1 cellular context compared by ENCODE assay signal in the genomic region with DNA sequence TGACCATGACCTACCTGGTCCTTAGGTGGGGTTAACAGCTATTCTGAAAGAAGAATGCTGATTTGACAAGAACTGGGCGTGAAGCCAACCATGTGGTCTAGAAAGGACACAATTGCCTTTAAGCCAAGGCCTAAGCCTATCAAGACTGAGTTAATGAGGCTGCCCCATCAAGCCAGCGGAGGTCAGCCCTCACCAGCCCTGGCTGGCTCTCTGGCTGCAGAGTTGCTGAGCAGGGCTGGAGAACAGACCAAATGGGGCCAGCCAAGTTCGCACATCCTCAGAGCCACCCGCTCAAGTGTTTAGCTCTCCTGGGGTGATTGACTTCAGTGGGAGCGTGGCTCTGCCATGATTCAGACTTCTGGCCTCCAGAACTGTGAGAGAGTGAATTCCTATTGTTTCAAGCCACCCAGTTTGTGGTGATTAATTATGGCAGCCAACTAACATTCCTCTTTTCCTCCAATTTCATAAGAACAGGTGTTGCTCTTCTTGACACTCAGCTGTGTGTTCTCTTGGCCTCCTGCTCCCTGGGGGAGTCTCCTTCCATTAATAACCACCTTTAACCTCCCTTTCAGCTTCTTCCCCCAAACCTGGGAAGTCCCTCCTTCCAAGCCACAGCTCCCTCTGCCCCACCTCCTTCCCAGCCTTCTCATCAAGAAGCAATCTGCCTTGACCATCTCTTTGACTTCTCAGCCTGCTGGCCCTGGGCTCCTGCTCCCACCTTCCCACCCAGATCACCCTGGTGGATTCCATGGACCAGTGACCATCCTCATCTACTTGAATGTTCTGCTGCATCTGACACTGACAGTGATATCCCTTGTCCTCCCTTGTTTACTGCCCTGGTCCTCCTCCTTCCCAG.
TF ChIP-seq lines count a peak whose summit lies in the region.

No MANE protein-coding gene starts in this region.

TF ChIP-seq in HepG2, 621 proteins besides CTCF, POLR2A, EP300 and RAD21:
- TF ChIP-seq ZNF282 (IDR thresholded peaks at IDR 0.05; ENCODE audit: partially characterized antibody) (no peak), MAFK (conservative IDR thresholded peaks at IDR 0.05 in 1 of 2, IDR thresholded peaks at IDR 0.05 in 1 of 2; ENCODE audit: low read length in 2 of 2) (peak; percentile 72 to 73), CHD2 (IDR thresholded peaks at IDR 0.05; ENCODE audit: low read depth, low read length) (no peak)
- TF ChIP-seq, protein P1, sequence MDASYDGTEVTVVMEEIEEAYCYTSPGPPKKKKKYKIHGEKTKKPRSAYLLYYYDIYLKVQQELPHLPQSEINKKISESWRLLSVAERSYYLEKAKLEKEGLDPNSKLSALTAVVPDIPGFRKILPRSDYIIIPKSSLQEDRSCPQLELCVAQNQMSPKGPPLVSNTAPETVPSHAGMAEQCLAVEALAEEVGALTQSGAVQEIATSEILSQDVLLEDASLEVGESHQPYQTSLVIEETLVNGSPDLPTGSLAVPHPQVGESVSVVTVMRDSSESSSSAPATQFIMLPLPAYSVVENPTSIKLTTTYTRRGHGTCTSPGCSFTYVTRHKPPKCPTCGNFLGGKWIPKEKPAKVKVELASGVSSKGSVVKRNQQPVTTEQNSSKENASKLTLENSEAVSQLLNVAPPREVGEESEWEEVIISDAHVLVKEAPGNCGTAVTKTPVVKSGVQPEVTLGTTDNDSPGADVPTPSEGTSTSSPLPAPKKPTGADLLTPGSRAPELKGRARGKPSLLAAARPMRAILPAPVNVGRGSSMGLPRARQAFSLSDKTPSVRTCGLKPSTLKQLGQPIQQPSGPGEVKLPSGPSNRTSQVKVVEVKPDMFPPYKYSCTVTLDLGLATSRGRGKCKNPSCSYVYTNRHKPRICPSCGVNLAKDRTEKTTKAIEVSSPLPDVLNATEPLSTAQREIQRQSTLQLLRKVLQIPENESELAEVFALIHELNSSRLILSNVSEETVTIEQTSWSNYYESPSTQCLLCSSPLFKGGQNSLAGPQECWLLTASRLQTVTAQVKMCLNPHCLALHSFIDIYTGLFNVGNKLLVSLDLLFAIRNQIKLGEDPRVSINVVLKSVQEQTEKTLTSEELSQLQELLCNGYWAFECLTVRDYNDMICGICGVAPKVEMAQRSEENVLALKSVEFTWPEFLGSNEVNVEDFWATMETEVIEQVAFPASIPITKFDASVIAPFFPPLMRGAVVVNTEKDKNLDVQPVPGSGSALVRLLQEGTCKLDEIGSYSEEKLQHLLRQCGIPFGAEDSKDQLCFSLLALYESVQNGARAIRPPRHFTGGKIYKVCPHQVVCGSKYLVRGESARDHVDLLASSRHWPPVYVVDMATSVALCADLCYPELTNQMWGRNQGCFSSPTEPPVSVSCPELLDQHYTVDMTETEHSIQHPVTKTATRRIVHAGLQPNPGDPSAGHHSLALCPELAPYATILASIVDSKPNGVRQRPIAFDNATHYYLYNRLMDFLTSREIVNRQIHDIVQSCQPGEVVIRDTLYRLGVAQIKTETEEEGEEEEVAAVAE (CRISPR knock-in tag; IDR thresholded peaks at IDR 0.05; ENCODE audit: borderline replicate concordance), result no peak
- TF ChIP-seq, protein P2, sequence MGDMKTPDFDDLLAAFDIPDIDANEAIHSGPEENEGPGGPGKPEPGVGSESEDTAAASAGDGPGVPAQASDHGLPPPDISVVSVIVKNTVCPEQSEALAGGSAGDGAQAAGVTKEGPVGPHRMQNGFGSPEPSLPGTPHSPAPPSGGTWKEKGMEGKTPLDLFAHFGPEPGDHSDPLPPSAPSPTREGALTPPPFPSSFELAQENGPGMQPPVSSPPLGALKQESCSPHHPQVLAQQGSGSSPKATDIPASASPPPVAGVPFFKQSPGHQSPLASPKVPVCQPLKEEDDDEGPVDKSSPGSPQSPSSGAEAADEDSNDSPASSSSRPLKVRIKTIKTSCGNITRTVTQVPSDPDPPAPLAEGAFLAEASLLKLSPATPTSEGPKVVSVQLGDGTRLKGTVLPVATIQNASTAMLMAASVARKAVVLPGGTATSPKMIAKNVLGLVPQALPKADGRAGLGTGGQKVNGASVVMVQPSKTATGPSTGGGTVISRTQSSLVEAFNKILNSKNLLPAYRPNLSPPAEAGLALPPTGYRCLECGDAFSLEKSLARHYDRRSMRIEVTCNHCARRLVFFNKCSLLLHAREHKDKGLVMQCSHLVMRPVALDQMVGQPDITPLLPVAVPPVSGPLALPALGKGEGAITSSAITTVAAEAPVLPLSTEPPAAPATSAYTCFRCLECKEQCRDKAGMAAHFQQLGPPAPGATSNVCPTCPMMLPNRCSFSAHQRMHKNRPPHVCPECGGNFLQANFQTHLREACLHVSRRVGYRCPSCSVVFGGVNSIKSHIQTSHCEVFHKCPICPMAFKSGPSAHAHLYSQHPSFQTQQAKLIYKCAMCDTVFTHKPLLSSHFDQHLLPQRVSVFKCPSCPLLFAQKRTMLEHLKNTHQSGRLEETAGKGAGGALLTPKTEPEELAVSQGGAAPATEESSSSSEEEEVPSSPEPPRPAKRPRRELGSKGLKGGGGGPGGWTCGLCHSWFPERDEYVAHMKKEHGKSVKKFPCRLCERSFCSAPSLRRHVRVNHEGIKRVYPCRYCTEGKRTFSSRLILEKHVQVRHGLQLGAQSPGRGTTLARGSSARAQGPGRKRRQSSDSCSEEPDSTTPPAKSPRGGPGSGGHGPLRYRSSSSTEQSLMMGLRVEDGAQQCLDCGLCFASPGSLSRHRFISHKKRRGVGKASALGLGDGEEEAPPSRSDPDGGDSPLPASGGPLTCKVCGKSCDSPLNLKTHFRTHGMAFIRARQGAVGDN (CRISPR knock-in tag; IDR thresholded peaks at IDR 0.05), result peak; percentile 51
